ENCODE assay signal across 21 cellular contexts in genomic region chr1:15122331-15122730, GRCh38. TPM values are rescaled to one million over a fixed set of nuclear protein-coding genes. Genes with fewer than 3 reads are reported as not detected.
A peak's percentile ranks its signal among the peaks of the same experiment; 100 is the strongest.
DNase-seq lines count a peak whose midpoint lies in the region; ATAC-seq and TF ChIP-seq lines count a peak whose summit lies in the region.
"Had no signal": no experiment of that assay in that cellular context is flagged by ENCODE, and none has a peak within 500 bp of the region (broad histone marks: within the 10 kb centered on the region; RNA-seq: fewer than 3 reads in every experiment).

No MANE protein-coding gene starts in this region.

- no peaks in the 10 kb centered on the region for H3K9me3 Mint-ChIP-seq in neural progenitor cell
- H3K9me3 Mint-ChIP-seq: CD4-positive, alpha-beta T cell; CD8-positive, alpha-beta T cell had no signal

- H3K27me3 ChIP-seq in H7 (ENCODE audit: control insufficient read depth, insufficient read depth, low read length), result peaks cover 1% of the 10 kb centered on the region; the same call in 1 of the 2 replicates
- no peaks in the 10 kb centered on the region for H3K27me3 ChIP-seq in neural progenitor cell
- peaks cover 0 to 8% (median 0%) of the 10 kb centered on the region in 7 donors for H3K27me3 ChIP-seq in heart right ventricle
- H3K27me3 ChIP-seq in mammary epithelial cell (ENCODE audit: insufficient read depth, low read length), result no peaks in the 10 kb centered on the region
- H3K27me3 ChIP-seq: BLaER1 treated with 17β-estradiol and CSF1 and Interleukin-3, amounts not matched to agents 10 nM and 100 nM had no signal

- peaks cover 7% of the 10 kb centered on the region for H3K27me3 Mint-ChIP-seq in neural progenitor cell (ENCODE audit: insufficient read depth, low read depth)

- H3K4me3 ChIP-seq in H7 (ENCODE audit: insufficient read depth, low read depth, low read length) (no peak overlapping the region), neural progenitor cell (no peak overlapping the region), heart right ventricle (no peak overlapping the region), mammary epithelial cell (replicated peaks in 1 of 3; ENCODE audit: insufficient read depth in 1 of 3, low read depth in 2 of 3, low read length in 3 of 3) (no peak overlapping the region)
- H3K4me3 ChIP-seq: A549; BLaER1 treated with 17β-estradiol and CSF1 and Interleukin-3, amounts not matched to agents 10 nM and 100 nM; GM12878 had no signal

- no peak for ATAC-seq in heart right ventricle
- ATAC-seq: A549; CD8-positive, alpha-beta T cell; GM12878 had no signal

- H3K36me3 Mint-ChIP-seq in neural progenitor cell, result no peaks in the 10 kb centered on the region
- H3K36me3 Mint-ChIP-seq: CD8-positive, alpha-beta T cell had no signal

- H4K20me1 ChIP-seq in neural progenitor cell (ENCODE audit: low read depth) (no peaks in the 10 kb centered on the region), mammary epithelial cell (ENCODE audit: insufficient read depth, low read length) (no peaks in the 10 kb centered on the region)
- H4K20me1 ChIP-seq: BLaER1 treated with 17β-estradiol and CSF1 and Interleukin-3, amounts not matched to agents 10 nM and 100 nM had no signal

- TF ChIP-seq CTCF in neural progenitor cell (IDR thresholded peaks at IDR 0.05) (no peak), heart right ventricle (IDR thresholded peaks at IDR 0.05) (no peak), mammary epithelial cell (conservative IDR thresholded peaks at IDR 0.05 in 1 of 2, IDR thresholded peaks at IDR 0.05 in 1 of 2; ENCODE audit: extremely low read depth in 1 of 2, insufficient read depth in 1 of 2, low read depth in 1 of 2, low read length in 2 of 2) (no peak)

- intact Hi-C loops in heart right ventricle (cut with DNase I) (loop anchor here in 4 of 10 donors (10.0 kb wide), 1 partner anchor 312 kb away; the partner anchor contains the start of gene CTRC (in 4 of the 4)), mammary epithelial cell (cut with micrococcal nuclease) (no loop called here)

- H3K9ac ChIP-seq in neural progenitor cell, result no peak overlapping the region
- H3K9ac ChIP-seq in mammary epithelial cell (ENCODE audit: insufficient read depth, low read length), result no peak overlapping the region
- H3K9ac ChIP-seq: BLaER1 treated with 17β-estradiol and CSF1 and Interleukin-3, amounts not matched to agents 10 nM and 100 nM had no signal

- in situ Hi-C loops in mammary epithelial cell (cut with MboI; ENCODE audit: low sequenced_read_pairs in 2 of 2), result loop anchor here in 1 of 2 donors (10.0 kb wide), 1 partner anchor 152 kb away; no protein-coding TSS in a partner anchor

- no peak overlapping the region for H3K27ac Mint-ChIP-seq in neural progenitor cell
- H3K27ac Mint-ChIP-seq: B cell; CD4-positive, alpha-beta T cell; CD8-positive, alpha-beta T cell had no signal

- 80 to 85% methylated on average over 7 of the region's 7 CpGs for WGBS in heart right ventricle, 2 donors
- 76% methylated on average over 7 of the region's 7 CpGs for WGBS in mammary epithelial cell (ENCODE audit: low coverage, missing lambda C conversion rate)

- H3K27ac ChIP-seq in neural progenitor cell, result no peak overlapping the region
- no peak overlapping the region for H3K27ac ChIP-seq in heart right ventricle
- no peak overlapping the region for H3K27ac ChIP-seq in mammary epithelial cell (ENCODE audit: insufficient read depth, low read depth, low read length)
- H3K27ac ChIP-seq: 22Rv1; A549; BLaER1 treated with 17β-estradiol and CSF1 and Interleukin-3, amounts not matched to agents 10 nM and 100 nM; C4-2B had no signal

- H3K4me2 ChIP-seq in neural progenitor cell, result no peak overlapping the region
- no peak overlapping the region for H3K4me2 ChIP-seq in mammary epithelial cell (ENCODE audit: insufficient read depth, low read depth, low read length)
- H3K4me2 ChIP-seq: A549; BLaER1 treated with 17β-estradiol and CSF1 and Interleukin-3, amounts not matched to agents 10 nM and 100 nM had no signal

- H3K4me1 ChIP-seq in neural progenitor cell (peaks cover 5% of the 10 kb centered on the region), heart right ventricle (no peaks in the 10 kb centered on the region), mammary epithelial cell (ENCODE audit: insufficient read depth, low read length) (no peaks in the 10 kb centered on the region)
- H3K4me1 ChIP-seq: A549; BLaER1 treated with 17β-estradiol and CSF1 and Interleukin-3, amounts not matched to agents 10 nM and 100 nM; Caco-2 had no signal

- DNase-seq in ELF-1 (ENCODE audit: low read depth, low spot score) (peak; percentile 65), H7 (peak; percentile 58), NCI-H69 (lab: John Stamatoyannopoulos, UW) (peak; percentile 22), neural progenitor cell (ENCODE audit: low spot score) (peak; percentile 25), retina (no peak), heart right ventricle (no peak), mammary epithelial cell (no peak)
- DNase-seq in activated CD4-positive, alpha-beta T cell treated with anti-CD3 and anti-CD28 coated beads for 48 hours, result no peak
- DNase-seq: AML-193; Caco-2; Calu3; CD4-positive, alpha-beta T cell; CD8-positive, alpha-beta T cell; DMS79 treated with DMSO at 0.1 percent for 48 hours; GDM1 had no signal

- H3K36me3 ChIP-seq in H7 (replicated peaks; ENCODE audit: control insufficient read depth, insufficient read depth, low read length), result no peaks in the 10 kb centered on the region
- no peaks in the 10 kb centered on the region for H3K36me3 ChIP-seq in neural progenitor cell
- H3K36me3 ChIP-seq in heart right ventricle, result no peaks in the 10 kb centered on the region
- no peaks in the 10 kb centered on the region for H3K36me3 ChIP-seq in mammary epithelial cell (ENCODE audit: insufficient read depth, low read length)
- H3K36me3 ChIP-seq: BLaER1 treated with 17β-estradiol and CSF1 and Interleukin-3, amounts not matched to agents 10 nM and 100 nM had no signal

- H3F3A ChIP-seq in neural progenitor cell (ENCODE audit: low read depth), result no peaks in the 10 kb centered on the region

- no peak overlapping the region for H3K4me3 Mint-ChIP-seq in neural progenitor cell
- H3K4me3 Mint-ChIP-seq: B cell; CD4-positive, alpha-beta T cell; CD8-positive, alpha-beta T cell had no signal

- CTCF ChIA-PET in mammary epithelial cell (lab: Charles Lee; ENCODE audit: low non-redundant PET), result no interaction called here

- dilution Hi-C loops in mammary epithelial cell (cut with HindIII; ENCODE audit: low sequenced_read_pairs), result no loop called here

- H2AFZ ChIP-seq in neural progenitor cell (replicated peaks) (no peak overlapping the region), mammary epithelial cell (ENCODE audit: low read depth, low read length) (no peak overlapping the region)

- H3K4me1 Mint-ChIP-seq in neural progenitor cell, result peaks cover 5% of the 10 kb centered on the region
- H3K4me1 Mint-ChIP-seq: B cell had no signal

- H3K9me3 ChIP-seq in neural progenitor cell (ENCODE audit: low read depth) (no peaks in the 10 kb centered on the region), heart right ventricle (no peaks in the 10 kb centered on the region), mammary epithelial cell (replicated peaks; ENCODE audit: insufficient read depth, low read length) (no peaks in the 10 kb centered on the region)
- H3K9me3 ChIP-seq: A549; BLaER1 treated with 17β-estradiol and CSF1 and Interleukin-3, amounts not matched to agents 10 nM and 100 nM; Caco-2 had no signal

- no TSS peak for BruUV-seq in mammary epithelial cell (replicated peaks; lab: Mats Ljungman, UMichigan)

- H3K79me2 ChIP-seq in neural progenitor cell (ENCODE audit: low read depth) (no peaks in the 10 kb centered on the region), mammary epithelial cell (ENCODE audit: insufficient read depth, low read length) (no peaks in the 10 kb centered on the region)

RNA-seq across cellular contexts. Expression of gene TMEM51, which starts 31.2 kb away (rescaled TPM):
- total RNA-seq in H7 (2014; rRNA removed; shearing (Covaris generic)), result 9.8 and 11.9 TPM in 2 replicates
- total RNA-seq in neural progenitor cell (ENCODE audit: low replicate concordance) (5.2 and 6.2 TPM in 2 replicates), heart right ventricle (1 to 10 TPM; 2.0 to 9.5 (median 2.8) TPM), mammary epithelial cell (10 to 100 TPM; 15.1 to 16.2 TPM)
- polyA plus RNA-seq in heart right ventricle (1 to 10 TPM; 3.8 to 3.9 TPM), mammary epithelial cell (14.9 TPM)
- 4.4 TPM for polyA minus RNA-seq in mammary epithelial cell
- total RNA-seq: CD4-positive, alpha-beta T cell; CD8-positive, alpha-beta T cell had no signal

Comparison
In these comparisons a context has a peak if more than half of its experiments do, and no peak if none do; other contexts are left out.
1. DNase-seq: peak in ELF-1 (single experiment), H7 (single experiment), NCI-H69 (single experiment) and neural progenitor cell (single experiment); none in retina (single experiment), heart right ventricle (0 of 2), activated CD4-positive, alpha-beta T cell treated with anti-CD3 and anti-CD28 coated beads for 48 hours (single experiment) and mammary epithelial cell (single experiment).